ENCODE assay signal across 1 cellular context in the genomic region with DNA sequence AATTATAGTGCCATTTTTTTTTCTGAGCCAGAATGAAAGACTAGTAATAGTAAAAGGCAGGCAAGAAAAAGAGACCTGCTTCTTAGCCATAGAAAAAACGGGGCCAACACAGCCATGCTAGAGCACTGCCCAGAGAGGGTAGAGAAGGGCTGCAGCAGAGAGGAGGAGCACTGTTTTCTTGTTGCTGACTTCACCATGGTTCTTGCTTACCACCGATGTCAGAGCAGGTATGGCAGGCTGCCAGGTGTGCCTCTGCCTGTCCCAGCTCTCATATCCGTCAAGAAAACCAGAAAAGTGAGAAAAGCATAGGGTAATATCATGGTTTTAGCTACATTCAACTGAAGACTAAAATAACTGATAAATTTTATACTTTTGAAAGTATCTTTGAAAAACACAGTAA.
TF ChIP-seq lines count a peak whose summit lies in the region.

No MANE protein-coding gene starts in this region.

TF ChIP-seq in GM23338, 12 proteins besides CTCF, POLR2A, EP300 and RAD21 (continued from another document):
- TF ChIP-seq, protein P1, sequence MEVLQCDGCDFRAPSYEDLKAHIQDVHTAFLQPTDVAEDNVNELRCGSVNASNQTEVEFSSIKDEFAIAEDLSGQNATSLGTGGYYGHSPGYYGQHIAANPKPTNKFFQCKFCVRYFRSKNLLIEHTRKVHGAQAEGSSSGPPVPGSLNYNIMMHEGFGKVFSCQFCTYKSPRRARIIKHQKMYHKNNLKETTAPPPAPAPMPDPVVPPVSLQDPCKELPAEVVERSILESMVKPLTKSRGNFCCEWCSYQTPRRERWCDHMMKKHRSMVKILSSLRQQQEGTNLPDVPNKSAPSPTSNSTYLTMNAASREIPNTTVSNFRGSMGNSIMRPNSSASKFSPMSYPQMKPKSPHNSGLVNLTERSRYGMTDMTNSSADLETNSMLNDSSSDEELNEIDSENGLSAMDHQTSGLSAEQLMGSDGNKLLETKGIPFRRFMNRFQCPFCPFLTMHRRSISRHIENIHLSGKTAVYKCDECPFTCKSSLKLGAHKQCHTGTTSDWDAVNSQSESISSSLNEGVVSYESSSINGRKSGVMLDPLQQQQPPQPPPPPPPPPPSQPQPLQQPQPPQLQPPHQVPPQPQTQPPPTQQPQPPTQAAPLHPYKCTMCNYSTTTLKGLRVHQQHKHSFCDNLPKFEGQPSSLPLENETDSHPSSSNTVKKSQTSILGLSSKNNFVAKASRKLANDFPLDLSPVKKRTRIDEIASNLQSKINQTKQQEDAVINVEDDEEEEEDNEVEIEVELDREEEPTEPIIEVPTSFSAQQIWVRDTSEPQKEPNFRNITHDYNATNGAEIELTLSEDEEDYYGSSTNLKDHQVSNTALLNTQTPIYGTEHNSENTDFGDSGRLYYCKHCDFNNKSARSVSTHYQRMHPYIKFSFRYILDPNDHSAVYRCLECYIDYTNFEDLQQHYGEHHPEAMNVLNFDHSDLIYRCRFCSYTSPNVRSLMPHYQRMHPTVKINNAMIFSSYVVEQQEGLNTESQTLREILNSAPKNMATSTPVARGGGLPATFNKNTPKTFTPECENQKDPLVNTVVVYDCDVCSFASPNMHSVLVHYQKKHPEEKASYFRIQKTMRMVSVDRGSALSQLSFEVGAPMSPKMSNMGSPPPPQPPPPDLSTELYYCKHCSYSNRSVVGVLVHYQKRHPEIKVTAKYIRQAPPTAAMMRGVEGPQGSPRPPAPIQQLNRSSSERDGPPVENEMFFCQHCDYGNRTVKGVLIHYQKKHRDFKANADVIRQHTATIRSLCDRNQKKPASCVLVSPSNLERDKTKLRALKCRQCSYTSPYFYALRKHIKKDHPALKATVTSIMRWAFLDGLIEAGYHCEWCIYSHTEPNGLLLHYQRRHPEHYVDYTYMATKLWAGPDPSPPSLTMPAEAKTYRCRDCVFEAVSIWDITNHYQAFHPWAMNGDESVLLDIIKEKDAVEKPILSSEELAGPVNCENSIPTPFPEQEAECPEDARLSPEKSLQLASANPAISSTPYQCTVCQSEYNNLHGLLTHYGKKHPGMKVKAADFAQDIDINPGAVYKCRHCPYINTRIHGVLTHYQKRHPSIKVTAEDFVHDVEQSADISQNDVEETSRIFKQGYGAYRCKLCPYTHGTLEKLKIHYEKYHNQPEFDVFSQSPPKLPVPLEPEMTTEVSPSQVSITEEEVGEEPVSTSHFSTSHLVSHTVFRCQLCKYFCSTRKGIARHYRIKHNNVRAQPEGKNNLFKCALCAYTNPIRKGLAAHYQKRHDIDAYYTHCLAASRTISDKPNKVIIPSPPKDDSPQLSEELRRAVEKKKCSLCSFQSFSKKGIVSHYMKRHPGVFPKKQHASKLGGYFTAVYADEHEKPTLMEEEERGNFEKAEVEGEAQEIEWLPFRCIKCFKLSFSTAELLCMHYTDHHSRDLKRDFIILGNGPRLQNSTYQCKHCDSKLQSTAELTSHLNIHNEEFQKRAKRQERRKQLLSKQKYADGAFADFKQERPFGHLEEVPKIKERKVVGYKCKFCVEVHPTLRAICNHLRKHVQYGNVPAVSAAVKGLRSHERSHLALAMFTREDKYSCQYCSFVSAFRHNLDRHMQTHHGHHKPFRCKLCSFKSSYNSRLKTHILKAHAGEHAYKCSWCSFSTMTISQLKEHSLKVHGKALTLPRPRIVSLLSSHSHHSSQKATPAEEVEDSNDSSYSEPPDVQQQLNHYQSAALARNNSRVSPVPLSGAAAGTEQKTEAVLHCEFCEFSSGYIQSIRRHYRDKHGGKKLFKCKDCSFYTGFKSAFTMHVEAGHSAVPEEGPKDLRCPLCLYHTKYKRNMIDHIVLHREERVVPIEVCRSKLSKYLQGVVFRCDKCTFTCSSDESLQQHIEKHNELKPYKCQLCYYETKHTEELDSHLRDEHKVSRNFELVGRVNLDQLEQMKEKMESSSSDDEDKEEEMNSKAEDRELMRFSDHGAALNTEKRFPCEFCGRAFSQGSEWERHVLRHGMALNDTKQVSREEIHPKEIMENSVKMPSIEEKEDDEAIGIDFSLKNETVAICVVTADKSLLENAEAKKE (CRISPR knock-in tag; IDR thresholded peaks at IDR 0.05): no peak
- no peak for TF ChIP-seq STAT1 (IDR thresholded peaks at IDR 0.05; ENCODE audit: unreplicated experiment)
- no peak for TF ChIP-seq EZH2phosphoT487 (IDR thresholded peaks at IDR 0.05; ENCODE audit: unreplicated experiment)
- TF ChIP-seq ZNF331 (CRISPR knock-in tag; IDR thresholded peaks at IDR 0.05; ENCODE audit: low read depth): no peak
- TF ChIP-seq JUNB (IDR thresholded peaks at IDR 0.05; ENCODE audit: unreplicated experiment): no peak
- no peak for TF ChIP-seq EZH2 (IDR thresholded peaks at IDR 0.05; ENCODE audit: low read depth, unreplicated experiment)
- no peak for TF ChIP-seq POLR2AphosphoS5 (IDR thresholded peaks at IDR 0.05; ENCODE audit: low read depth)
